Comparison of ENCODE assay signal across 2 cellular contexts in genomic region chr10:74934100-74934812, GRCh38.
TF ChIP-seq lines count a peak whose summit lies in the region.

No MANE protein-coding gene starts in this region.

TF ChIP-seq in IMR-90, 13 proteins besides CTCF, POLR2A, EP300 and RAD21 (continued from another document):
- no peak for TF ChIP-seq FOS (IDR thresholded peaks at IDR 0.05; ENCODE audit: low read depth, low read length)

TF ChIP-seq in WTC11, 78 proteins besides CTCF, POLR2A, EP300 and RAD21 (continued from another document):
- TF ChIP-seq, protein P1, sequence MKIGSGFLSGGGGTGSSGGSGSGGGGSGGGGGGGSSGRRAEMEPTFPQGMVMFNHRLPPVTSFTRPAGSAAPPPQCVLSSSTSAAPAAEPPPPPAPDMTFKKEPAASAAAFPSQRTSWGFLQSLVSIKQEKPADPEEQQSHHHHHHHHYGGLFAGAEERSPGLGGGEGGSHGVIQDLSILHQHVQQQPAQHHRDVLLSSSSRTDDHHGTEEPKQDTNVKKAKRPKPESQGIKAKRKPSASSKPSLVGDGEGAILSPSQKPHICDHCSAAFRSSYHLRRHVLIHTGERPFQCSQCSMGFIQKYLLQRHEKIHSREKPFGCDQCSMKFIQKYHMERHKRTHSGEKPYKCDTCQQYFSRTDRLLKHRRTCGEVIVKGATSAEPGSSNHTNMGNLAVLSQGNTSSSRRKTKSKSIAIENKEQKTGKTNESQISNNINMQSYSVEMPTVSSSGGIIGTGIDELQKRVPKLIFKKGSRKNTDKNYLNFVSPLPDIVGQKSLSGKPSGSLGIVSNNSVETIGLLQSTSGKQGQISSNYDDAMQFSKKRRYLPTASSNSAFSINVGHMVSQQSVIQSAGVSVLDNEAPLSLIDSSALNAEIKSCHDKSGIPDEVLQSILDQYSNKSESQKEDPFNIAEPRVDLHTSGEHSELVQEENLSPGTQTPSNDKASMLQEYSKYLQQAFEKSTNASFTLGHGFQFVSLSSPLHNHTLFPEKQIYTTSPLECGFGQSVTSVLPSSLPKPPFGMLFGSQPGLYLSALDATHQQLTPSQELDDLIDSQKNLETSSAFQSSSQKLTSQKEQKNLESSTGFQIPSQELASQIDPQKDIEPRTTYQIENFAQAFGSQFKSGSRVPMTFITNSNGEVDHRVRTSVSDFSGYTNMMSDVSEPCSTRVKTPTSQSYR (CRISPR knock-in tag; IDR thresholded peaks at IDR 0.05): no peak
- TF ChIP-seq ZNF671 (CRISPR knock-in tag; IDR thresholded peaks at IDR 0.05): no peak
- TF ChIP-seq KAT7 (CRISPR knock-in tag; IDR thresholded peaks at IDR 0.05; ENCODE audit: borderline replicate concordance): no peak
- no peak for TF ChIP-seq HMGXB4 (CRISPR knock-in tag; IDR thresholded peaks at IDR 0.05)
- TF ChIP-seq, protein P2, sequence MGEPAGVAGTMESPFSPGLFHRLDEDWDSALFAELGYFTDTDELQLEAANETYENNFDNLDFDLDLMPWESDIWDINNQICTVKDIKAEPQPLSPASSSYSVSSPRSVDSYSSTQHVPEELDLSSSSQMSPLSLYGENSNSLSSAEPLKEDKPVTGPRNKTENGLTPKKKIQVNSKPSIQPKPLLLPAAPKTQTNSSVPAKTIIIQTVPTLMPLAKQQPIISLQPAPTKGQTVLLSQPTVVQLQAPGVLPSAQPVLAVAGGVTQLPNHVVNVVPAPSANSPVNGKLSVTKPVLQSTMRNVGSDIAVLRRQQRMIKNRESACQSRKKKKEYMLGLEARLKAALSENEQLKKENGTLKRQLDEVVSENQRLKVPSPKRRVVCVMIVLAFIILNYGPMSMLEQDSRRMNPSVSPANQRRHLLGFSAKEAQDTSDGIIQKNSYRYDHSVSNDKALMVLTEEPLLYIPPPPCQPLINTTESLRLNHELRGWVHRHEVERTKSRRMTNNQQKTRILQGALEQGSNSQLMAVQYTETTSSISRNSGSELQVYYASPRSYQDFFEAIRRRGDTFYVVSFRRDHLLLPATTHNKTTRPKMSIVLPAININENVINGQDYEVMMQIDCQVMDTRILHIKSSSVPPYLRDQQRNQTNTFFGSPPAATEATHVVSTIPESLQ (CRISPR knock-in tag; IDR thresholded peaks at IDR 0.05): no peak
- no peak for TF ChIP-seq SP1 (CRISPR knock-in tag; conservative IDR thresholded peaks at IDR 0.05)
- no peak for TF ChIP-seq NR3C1 (CRISPR knock-in tag; conservative IDR thresholded peaks at IDR 0.05; ENCODE audit: low read depth)
- TF ChIP-seq, protein P3, sequence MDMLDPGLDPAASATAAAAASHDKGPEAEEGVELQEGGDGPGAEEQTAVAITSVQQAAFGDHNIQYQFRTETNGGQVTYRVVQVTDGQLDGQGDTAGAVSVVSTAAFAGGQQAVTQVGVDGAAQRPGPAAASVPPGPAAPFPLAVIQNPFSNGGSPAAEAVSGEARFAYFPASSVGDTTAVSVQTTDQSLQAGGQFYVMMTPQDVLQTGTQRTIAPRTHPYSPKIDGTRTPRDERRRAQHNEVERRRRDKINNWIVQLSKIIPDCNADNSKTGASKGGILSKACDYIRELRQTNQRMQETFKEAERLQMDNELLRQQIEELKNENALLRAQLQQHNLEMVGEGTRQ (CRISPR knock-in tag; IDR thresholded peaks at IDR 0.05): no peak
- TF ChIP-seq FOXP4 (CRISPR knock-in tag; IDR thresholded peaks at IDR 0.05): no peak
- TF ChIP-seq, protein P4, sequence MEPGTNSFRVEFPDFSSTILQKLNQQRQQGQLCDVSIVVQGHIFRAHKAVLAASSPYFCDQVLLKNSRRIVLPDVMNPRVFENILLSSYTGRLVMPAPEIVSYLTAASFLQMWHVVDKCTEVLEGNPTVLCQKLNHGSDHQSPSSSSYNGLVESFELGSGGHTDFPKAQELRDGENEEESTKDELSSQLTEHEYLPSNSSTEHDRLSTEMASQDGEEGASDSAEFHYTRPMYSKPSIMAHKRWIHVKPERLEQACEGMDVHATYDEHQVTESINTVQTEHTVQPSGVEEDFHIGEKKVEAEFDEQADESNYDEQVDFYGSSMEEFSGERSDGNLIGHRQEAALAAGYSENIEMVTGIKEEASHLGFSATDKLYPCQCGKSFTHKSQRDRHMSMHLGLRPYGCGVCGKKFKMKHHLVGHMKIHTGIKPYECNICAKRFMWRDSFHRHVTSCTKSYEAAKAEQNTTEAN (CRISPR knock-in tag; IDR thresholded peaks at IDR 0.05): no peak
